In the genomic region with DNA sequence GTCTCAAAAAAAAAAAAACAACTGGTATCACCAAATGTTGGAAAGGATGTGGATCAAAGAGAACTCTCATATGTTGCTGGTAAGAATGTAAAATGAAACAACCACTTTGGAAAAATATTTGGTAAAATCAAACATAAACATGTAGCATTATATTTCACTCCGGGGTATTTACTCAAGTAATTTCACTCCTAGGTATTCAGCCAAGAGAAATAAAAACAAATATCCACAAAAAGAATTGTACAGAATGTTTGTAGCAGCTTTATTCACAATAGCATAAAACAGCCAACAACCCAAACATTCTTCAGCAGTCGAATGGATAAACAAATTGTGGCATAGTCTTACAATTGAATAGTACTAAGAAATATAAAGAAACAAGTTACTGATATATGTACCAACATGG, we compare ENCODE assay signal across 7 cellular contexts. TPM values are rescaled to one million over a fixed set of nuclear protein-coding genes. Genes with fewer than 3 reads are reported as not detected.
"Had no signal": no experiment of that assay in that cellular context is flagged by ENCODE, and none has a peak within 500 bp of the region (broad histone marks: within the 10 kb centered on the region; RNA-seq: fewer than 3 reads in every experiment).

No MANE protein-coding gene starts in this region.

- H3K4me3 ChIP-seq: GM23338, K562 had no signal

- ATAC-seq: GM23338, HepG2, K562 had no signal

- H3K27ac Mint-ChIP-seq: GM23338, H9 had no signal

- H3K4me3 Mint-ChIP-seq: GM23338, H9 had no signal

- H3K4me1 Mint-ChIP-seq: GM23338, H9 had no signal

- DNase-seq: H9, HCEC 1CT, KG1 had no signal

RNA-seq across cellular contexts. Expression of a gene that starts 32.4 kb away (rescaled TPM):
- total RNA-seq: HT1080 had no signal
